In the genomic region with DNA sequence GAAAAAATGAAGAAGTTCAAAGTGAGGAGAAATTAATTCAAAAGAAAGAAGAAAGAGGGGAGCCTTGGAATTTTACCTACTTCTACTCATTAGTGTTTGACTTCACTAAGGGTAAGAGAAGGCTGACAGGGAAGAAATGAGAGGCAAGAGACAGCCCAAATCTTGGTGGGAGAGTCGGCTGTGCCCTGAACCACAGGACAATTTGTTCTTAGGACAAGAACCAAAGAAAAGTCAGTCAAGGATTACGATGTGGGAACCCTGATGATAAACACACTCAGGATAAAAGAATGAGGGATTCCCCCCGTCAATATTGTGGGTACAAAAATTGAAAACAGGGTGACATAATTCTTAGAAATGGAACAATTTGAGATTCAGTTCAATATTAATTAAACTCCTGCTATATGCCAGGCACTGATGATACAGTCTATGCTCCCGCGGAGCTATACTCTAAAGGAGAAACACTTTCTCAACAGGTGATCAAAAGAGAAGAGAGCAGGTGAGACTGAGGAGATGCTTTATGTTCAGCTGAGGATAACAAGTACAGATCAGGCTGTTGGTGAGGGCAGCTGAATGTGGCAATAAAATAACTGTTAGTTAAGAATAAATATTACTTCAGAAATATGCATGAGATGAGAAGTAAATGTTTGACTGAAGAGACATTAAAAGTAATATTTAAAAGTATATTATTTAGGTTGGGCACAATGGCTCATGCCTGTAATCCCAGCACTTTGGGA, we compare ENCODE assay signal across 22 cellular contexts.
DNase-seq lines count a peak whose midpoint lies in the region; FAIRE-seq and TF ChIP-seq lines count a peak whose summit lies in the region.
"Had no signal": no experiment of that assay in that cellular context is flagged by ENCODE, and none has a peak within 500 bp of the region (broad histone marks: within the 10 kb centered on the region; RNA-seq: fewer than 3 reads in every experiment).

No MANE protein-coding gene starts in this region.

- peak overlapping the region; percentile 86 for H3K27ac ChIP-seq in SJSA1
- H3K27ac ChIP-seq in epithelial cell of prostate, result peak overlapping the region; percentile 49
- H3K27ac ChIP-seq: SK-N-MC had no signal

- no peaks in the 10 kb centered on the region for H3K27me3 ChIP-seq in SJSA1 (replicated peaks)
- no peaks in the 10 kb centered on the region for H3K27me3 ChIP-seq in skeletal muscle satellite cell (ENCODE audit: control insufficient read depth, insufficient read depth, low read length)

- H3K9ac ChIP-seq in skeletal muscle satellite cell (ENCODE audit: low read depth, low read length), result peak overlapping the region; percentile 43

- no peak overlapping the region for H3K4me3 Mint-ChIP-seq in HFFc6
- H3K4me3 Mint-ChIP-seq: CD8-positive, alpha-beta T cell had no signal

- TF ChIP-seq CTCF in HFFc6 (IDR thresholded peaks at IDR 0.05), result no peak

- H3K27ac Mint-ChIP-seq in HFFc6, result no peak overlapping the region
- H3K27ac Mint-ChIP-seq: CD8-positive, alpha-beta T cell had no signal

- DNase-seq in LHCN-M2 (ENCODE audit: low read depth), result peak; percentile 41
- DNase-seq in SJSA1 (ENCODE audit: low read depth in 1 of 2, low spot score in 2 of 2), result no peak
- DNase-seq in epithelial cell of prostate (ENCODE audit: low read depth, low spot score), result no peak
- no peak for DNase-seq in central memory CD4-positive, alpha-beta T cell
- DNase-seq in GM12892 (ENCODE audit: insufficient read length), result no peak
- DNase-seq in HFFc6, result no peak
- DNase-seq: C1 segment of cervical spinal cord; CD8-positive, alpha-beta T cell; DMS153; NCI-H1092; NCI-H146; NCI-H2029; NCI-H2171; NCI-H345; NCI-H524; RPMI8226; SHP77; SW 1271 had no signal

- peaks cover 2% of the 10 kb centered on the region; the same call in 1 of the 2 replicates for H3K27me3 Mint-ChIP-seq in HFFc6 (ENCODE audit: insufficient read depth)

- no peaks in the 10 kb centered on the region for H3K36me3 ChIP-seq in SJSA1
- no peaks in the 10 kb centered on the region for H3K36me3 ChIP-seq in skeletal muscle satellite cell (ENCODE audit: insufficient read depth, low read length)

- H3K4me1 Mint-ChIP-seq in HFFc6 (ENCODE audit: low read depth), result peaks cover 30% of the 10 kb centered on the region

- no peaks in the 10 kb centered on the region for H3K36me3 Mint-ChIP-seq in HFFc6 (ENCODE audit: low read depth)
- H3K36me3 Mint-ChIP-seq: CD8-positive, alpha-beta T cell had no signal

- peaks cover 34% of the 10 kb centered on the region for H3K4me1 ChIP-seq in SJSA1 (replicated peaks)
- H3K4me1 ChIP-seq in skeletal muscle satellite cell (ENCODE audit: control insufficient read depth, insufficient read depth, low read length), result peaks cover 44% of the 10 kb centered on the region

- FAIRE-seq in GM12892 (lab: Jason Lieb, UNC), result no peak
- FAIRE-seq: G401.6, GM18507 had no signal

- no peaks in the 10 kb centered on the region for H3K9me3 Mint-ChIP-seq in HFFc6

- TF ChIP-seq POLR2A in GM12892 (IDR thresholded peaks at IDR 0.05; ENCODE audit: low read depth, low read length), result no peak

- peak overlapping the region; percentile 39 for H3K4me2 ChIP-seq in skeletal muscle satellite cell (ENCODE audit: low read length)

- no peaks in the 10 kb centered on the region for H3K9me3 ChIP-seq in SJSA1 (replicated peaks)
- no peaks in the 10 kb centered on the region for H3K9me3 ChIP-seq in skeletal muscle satellite cell (replicated peaks; ENCODE audit: low read length)

- no peak overlapping the region for H3K4me3 ChIP-seq in SJSA1
- H3K4me3 ChIP-seq in skeletal muscle satellite cell (ENCODE audit: low read length), result no peak overlapping the region
- H3K4me3 ChIP-seq: SK-N-MC had no signal
